Comparison of ENCODE assay signal across 17 cellular contexts in the genomic region with DNA sequence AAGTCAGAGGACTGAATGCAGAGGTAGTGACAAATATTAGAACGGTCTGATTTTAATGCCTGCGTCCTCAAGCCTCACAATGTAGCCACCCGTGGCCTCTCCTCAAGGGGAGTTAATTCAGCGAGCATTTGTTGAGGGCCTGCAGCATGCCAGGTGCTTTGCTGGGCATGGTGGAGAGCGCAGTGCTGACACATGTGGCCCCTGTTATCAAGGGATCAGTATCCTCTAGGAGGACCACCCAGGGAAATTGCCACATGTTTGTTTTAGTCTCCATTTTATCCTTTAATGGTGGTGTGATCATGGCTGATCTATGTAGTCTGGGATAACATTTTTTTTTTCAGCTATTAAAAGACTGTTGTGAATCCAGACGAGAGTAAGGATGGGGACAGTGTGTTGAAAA. TPM values are rescaled to one million over a fixed set of nuclear protein-coding genes. Genes with fewer than 3 reads are reported as not detected.
A peak's percentile ranks its signal among the peaks of the same experiment; 100 is the strongest.
DNase-seq lines count a peak whose midpoint lies in the region; ATAC-seq, FAIRE-seq and TF ChIP-seq lines count a peak whose summit lies in the region.
"Had no signal": no experiment of that assay in that cellular context is flagged by ENCODE, and none has a peak within 500 bp of the region (broad histone marks: within the 10 kb centered on the region; RNA-seq: fewer than 3 reads in every experiment).

No MANE protein-coding gene starts in this region.

- no peaks in the 10 kb centered on the region for H3K36me3 ChIP-seq in OCI-LY1 (ENCODE audit: insufficient read depth, low read length)
- no peaks in the 10 kb centered on the region for H3K36me3 ChIP-seq in K562 (ENCODE audit: control insufficient read depth, insufficient read depth, low read length)
- H3K36me3 ChIP-seq in skeletal muscle satellite cell (ENCODE audit: insufficient read depth, low read length): no peaks in the 10 kb centered on the region
- H3K36me3 ChIP-seq: stomach had no signal

- FAIRE-seq in K562 (lab: Jason Lieb, UNC): no peak
- FAIRE-seq: A204.1, kidney had no signal

- H2AFZ ChIP-seq in OCI-LY1 (ENCODE audit: low read length) (no peak overlapping the region), K562 (ENCODE audit: low read depth, low read length) (peak overlapping the region; percentile 91)

- H3K27me3 ChIP-seq in OCI-LY1 (ENCODE audit: insufficient read depth, low read length) (no peaks in the 10 kb centered on the region), K562 (ENCODE audit: control insufficient read depth in 2 of 2, insufficient read depth in 2 of 2, low read length in 2 of 2) (no peaks in the 10 kb centered on the region), skeletal muscle satellite cell (ENCODE audit: control insufficient read depth, insufficient read depth, low read length) (no peaks in the 10 kb centered on the region)
- H3K27me3 ChIP-seq: stomach had no signal

- POLR2A ChIA-PET in K562 (lab: Yijun Ruan, JAX): interaction anchor here (1.0 to 1.7 kb wide), 4 partner anchors 9 to 37 kb away, joined by 3 to 15 read pairs (median 4); a partner anchor contains a TSS

- CTCF ChIA-PET in K562 (lab: Yijun Ruan, JAX; ENCODE audit: low intra/inter-chr PET ratio): no interaction called here

- TF ChIP-seq POLR2A in K562 (conservative IDR thresholded peaks at IDR 0.05): no peak

- H3K9me3 ChIP-seq in OCI-LY1 (ENCODE audit: low read length): no peaks in the 10 kb centered on the region
- H3K9me3 ChIP-seq in K562 (replicated peaks; ENCODE audit: control insufficient read depth, insufficient read depth, low read depth, low read length): no peaks in the 10 kb centered on the region
- no peaks in the 10 kb centered on the region for H3K9me3 ChIP-seq in skeletal muscle satellite cell (replicated peaks; ENCODE audit: low read length)
- H3K9me3 ChIP-seq: stomach had no signal

- H3F3A ChIP-seq in OCI-LY1 (ENCODE audit: insufficient read depth, low read length): no peaks in the 10 kb centered on the region; the same call in 1 of the 2 replicates

- TF ChIP-seq RAD21 in K562 (CRISPR knock-in tag; conservative IDR thresholded peaks at IDR 0.05 in 1 of 2, IDR thresholded peaks at IDR 0.05 in 1 of 2): no peak

- no TSS peak for BruUV-seq in K562 (replicated peaks; lab: Mats Ljungman, UMichigan)

- peaks cover 66% of the 10 kb centered on the region for H3K4me1 ChIP-seq in OCI-LY1 (ENCODE audit: insufficient read depth, low read length, severe bottlenecking)
- H3K4me1 ChIP-seq in K562 (replicated peaks in 1 of 2; ENCODE audit: control insufficient read depth in 2 of 2, insufficient read depth in 2 of 2, low read length in 2 of 2): peaks cover 3 to 21% of the 10 kb centered on the region in 2 experiments; a peak in 4 of 5 replicates
- peaks cover 29% of the 10 kb centered on the region for H3K4me1 ChIP-seq in skeletal muscle satellite cell (ENCODE audit: control insufficient read depth, insufficient read depth, low read length)

- in situ Hi-C loops in K562 (cut with MboI): no loop called here

- H3K9ac ChIP-seq in OCI-LY1 (ENCODE audit: low read length) (peak overlapping the region; percentile 41), K562 (ENCODE audit: insufficient read depth in 1 of 2, low read depth in 2 of 2, low read length in 2 of 2) (peak overlapping the region; percentile 24 to 42; a peak in 2 of 4 replicates), skeletal muscle satellite cell (ENCODE audit: low read depth, low read length) (no peak overlapping the region)

- no peaks in the 10 kb centered on the region for H3K9me1 ChIP-seq in K562 (ENCODE audit: control insufficient read depth, insufficient read depth, low read length)

- no peaks in the 10 kb centered on the region for H4K20me1 ChIP-seq in OCI-LY1 (ENCODE audit: insufficient read depth, low read length)
- no peaks in the 10 kb centered on the region for H4K20me1 ChIP-seq in K562 (replicated peaks; ENCODE audit: control insufficient read depth, insufficient read depth, low read length)

- no peaks in the 10 kb centered on the region for H3K79me2 ChIP-seq in OCI-LY1 (ENCODE audit: insufficient read depth, low read length)
- no peaks in the 10 kb centered on the region for H3K79me2 ChIP-seq in K562 (ENCODE audit: control insufficient read depth, insufficient read depth, low read length)

- ATAC-seq in K562 (no peak), HG02571 (IDR thresholded peaks at IDR 0.05; ENCODE audit: unreplicated experiment) (no peak)

- DNase-seq in NCI-H2171 treated with DMSO at 0.1 percent for 48 hours (lab: John Stamatoyannopoulos, UW) (peak; percentile 59), NCI-H2171 (lab: John Stamatoyannopoulos, UW) (no peak), K562 (ENCODE audit: extremely low read depth in 1 of 4, low spot score in 3 of 4) (no peak), KG1 (lab: John Stamatoyannopoulos, UW) (no peak), GM03348 (ENCODE audit: low spot score) (no peak)
- DNase-seq: activated CD4-positive, alpha-beta T cell treated with anti-CD3 and anti-CD28 coated beads, Interleukin-2, amount 50 U/mL, for 1 hour; activated naive CD4-positive, alpha-beta T cell treated with Interleukin-2 at 50 U/mL for 16 hours; caudate nucleus; foreskin melanocyte; stimulated activated CD4-positive, alpha-beta T cell treated with anti-CD3 and anti-CD28 coated beads, Interleukin-2, amount 100 ng/mL, for 48 hours had no signal

- no peaks in the 10 kb centered on the region for H3K9me2 ChIP-seq in OCI-LY1 (ENCODE audit: low read depth, low read length)

- TF ChIP-seq EP300 in K562 (IDR thresholded peaks at IDR 0.05; ENCODE audit: low read length): no peak

- peak overlapping the region; percentile 92 for H3K27ac ChIP-seq in OCI-LY1 (ENCODE audit: low read depth, low read length, poor library complexity, severe bottlenecking)
- peak overlapping the region; percentile 62 for H3K27ac ChIP-seq in K562 (ENCODE audit: extremely low read depth, low read depth, low read length)
- H3K27ac ChIP-seq: stomach had no signal

- WGBS in K562 (ENCODE audit: insufficient coverage, low coverage, missing lambda C conversion rate): 68% methylated on average over 6 of the region's 6 CpGs

- TF ChIP-seq CTCF in OCI-LY1 (IDR thresholded peaks at IDR 0.05; ENCODE audit: low read length): no peak
- no peak for TF ChIP-seq CTCF in K562 (IDR thresholded peaks at IDR 0.05 in 2 of 3, conservative IDR thresholded peaks at IDR 0.05 in 1 of 3; ENCODE audit: insufficient read depth in 2 of 3, low read depth in 1 of 3, low read length in 3 of 3)

- no peak overlapping the region for H3K4me3 ChIP-seq in OCI-LY1 (ENCODE audit: low read depth, low read length, poor library complexity, severe bottlenecking)
- no peak overlapping the region for H3K4me3 ChIP-seq in K562
- no peak overlapping the region for H3K4me3 ChIP-seq in skeletal muscle satellite cell (ENCODE audit: low read length)
- H3K4me3 ChIP-seq: skin epidermis, stomach had no signal

- intact Hi-C loops in K562 (cut with micrococcal nuclease): no loop called here

- H3K4me2 ChIP-seq in OCI-LY1 (ENCODE audit: low read length) (peak overlapping the region; percentile 59), K562 (ENCODE audit: insufficient read depth, low read length) (no peak overlapping the region), skeletal muscle satellite cell (ENCODE audit: low read length) (peak overlapping the region; percentile 66)

TF ChIP-seq in K562, 482 proteins besides CTCF, POLR2A, EP300 and RAD21:
- TF ChIP-seq ARNT (IDR thresholded peaks at IDR 0.05) (no peak), TBP (optimal IDR thresholded peaks at IDR 0.05; ENCODE audit: low read depth, low read length) (no peak)

RNA-seq across cellular contexts. Expression of a gene that starts 19.2 kb away (rescaled TPM):
- 4.4 and 9.5 TPM in 2 replicates for total RNA-seq in K562 (2011; cell fraction: chromatin; rRNA removed; ENCODE audit: low replicate concordance)
- 6.2 and 8.5 TPM in 2 replicates for total RNA-seq in K562 (2011; cell fraction: nucleolus; rRNA removed)
- 5.6 and 6.1 TPM in 2 replicates for total RNA-seq in K562 (2011; cell fraction: nucleoplasm; rRNA removed)
- total RNA-seq in K562 (2014; rRNA removed) (14.0 and 16.5 TPM in 2 replicates), K562 (2014; rRNA removed; fragmentation: Illumina TruSeq; extraction: Trizol) (16.4 and 19.7 TPM in 2 replicates), K562 (2015; rRNA removed; fragmentation: Illumina TruSeq; extraction: Trizol) (8.0 and 8.1 TPM in 2 replicates), K562 (2021) (17.3 and 17.6 TPM in 2 replicates)
- polyA plus RNA-seq in K562 (2011; rRNA removed) (14.9 and 15.2 TPM in 2 replicates), K562 (2014; fragmentation: Illumina TruSeq; extraction: Trizol) (14.0 and 15.4 TPM in 2 replicates), K562 (2014; fragmentation: Nextera tagmentation; extraction: Ambion mirVana) (10 to 100 TPM; 10.0 to 14.9 TPM), K562 (2014; rRNA removed) (21.6 and 22.9 TPM in 2 replicates)
- polyA plus RNA-seq in K562 (2011; cell fraction: cytosol; rRNA removed): 9.2 and 10.1 TPM in 2 replicates
- polyA plus RNA-seq in K562 (2011; cell fraction: nucleus; rRNA removed): 4.7 and 6.4 TPM in 2 replicates
- polyA plus RNA-seq in K562 (2012): 9.7 and 20.8 TPM in 2 replicates
- polyA minus RNA-seq in K562 (2011; rRNA and poly(A)+ RNA removed): 7.0 and 9.9 TPM in 2 replicates
- polyA minus RNA-seq in K562 (2011; cell fraction: cytosol; rRNA and poly(A)+ RNA removed): 6.8 and 8.2 TPM in 2 replicates
- 6.9 and 18.1 TPM in 2 replicates for polyA minus RNA-seq in K562 (2011; cell fraction: nucleus; rRNA and poly(A)+ RNA removed)
- 20.5 and 24.5 TPM in 2 replicates for total RNA-seq in skeletal muscle satellite cell (2012; rRNA removed)
